In the genomic region with DNA sequence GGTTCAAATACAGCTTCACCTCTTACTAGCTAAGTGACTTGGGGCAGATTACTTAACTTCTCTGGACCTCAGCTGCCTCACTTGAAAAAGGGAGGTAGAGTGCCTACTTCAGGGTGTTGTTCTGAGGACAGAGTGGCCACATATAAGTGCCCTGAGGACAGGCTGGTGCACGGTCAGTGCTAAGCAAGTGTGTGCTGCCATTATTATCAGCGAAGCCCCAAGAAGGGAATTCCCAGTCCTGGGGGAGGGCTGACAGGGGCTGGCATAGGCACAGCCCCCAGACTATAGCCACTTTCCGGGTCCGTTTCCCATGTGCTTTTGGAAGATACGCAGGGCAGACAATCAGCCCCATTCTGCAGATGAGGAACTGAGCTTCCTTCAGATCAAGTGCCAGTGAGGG, we compare ENCODE assay signal across 8 cellular contexts. TPM values are rescaled to one million over a fixed set of nuclear protein-coding genes. Genes with fewer than 3 reads are reported as not detected.
A peak's percentile ranks its signal among the peaks of the same experiment; 100 is the strongest.
DNase-seq lines count a peak whose midpoint lies in the region; ATAC-seq and TF ChIP-seq lines count a peak whose summit lies in the region.
"Had no signal": no experiment of that assay in that cellular context is flagged by ENCODE, and none has a peak within 500 bp of the region (broad histone marks: within the 10 kb centered on the region; RNA-seq: fewer than 3 reads in every experiment).

No MANE protein-coding gene starts in this region.

- TF ChIP-seq CTCF in HFF-Myc (IDR thresholded peaks at IDR 0.05; ENCODE audit: low read depth, low read length, missing control alignments): no peak

- no peaks in the 10 kb centered on the region for H3K27me3 Mint-ChIP-seq in activated naive CD8-positive, alpha-beta T cell
- H3K27me3 Mint-ChIP-seq in stimulated activated naive CD8-positive, alpha-beta T cell treated with anti-CD3 and anti-CD28 coated beads, Interleukin-15, amount 100 ng/mL, for 72 hours: no peaks in the 10 kb centered on the region

- no peak for DNase-seq in HFF-Myc (ENCODE audit: extremely low read depth, low read depth)
- DNase-seq in stimulated activated naive CD8-positive, alpha-beta T cell treated with anti-CD3 and anti-CD28 coated beads, Interleukin-15, amount 100 ng/mL, for 72 hours: no peak
- no peak for DNase-seq in stimulated activated CD4-positive, alpha-beta T cell treated with anti-CD3 and anti-CD28 coated beads, Interleukin-4, amount 100 ng/mL, for 4 hours
- no peak for DNase-seq in NOMO-1 (lab: John Stamatoyannopoulos, UW; ENCODE audit: unreplicated experiment in 2 of 2)
- DNase-seq in cerebellum (ENCODE audit: low spot score): no peak
- DNase-seq: foreskin melanocyte had no signal

- H3K4me1 Mint-ChIP-seq in activated naive CD8-positive, alpha-beta T cell (ENCODE audit: low read depth): peaks cover 61% of the 10 kb centered on the region
- H3K4me1 Mint-ChIP-seq in stimulated activated naive CD8-positive, alpha-beta T cell treated with anti-CD3 and anti-CD28 coated beads, Interleukin-15, amount 100 ng/mL, for 72 hours: peaks cover 74% of the 10 kb centered on the region

- H3K9me3 Mint-ChIP-seq in activated naive CD8-positive, alpha-beta T cell (ENCODE audit: low read depth): no peaks in the 10 kb centered on the region
- H3K9me3 Mint-ChIP-seq in stimulated activated naive CD8-positive, alpha-beta T cell treated with anti-CD3 and anti-CD28 coated beads, Interleukin-15, amount 100 ng/mL, for 72 hours: no peaks in the 10 kb centered on the region

- H3K36me3 Mint-ChIP-seq in activated naive CD8-positive, alpha-beta T cell: peaks cover 2% of the 10 kb centered on the region

- H3K4me3 ChIP-seq in HFF-Myc (replicated peaks; ENCODE audit: low read depth, low read length): peak overlapping the region; percentile 72

- peak overlapping the region; percentile 95 for H3K27ac Mint-ChIP-seq in activated naive CD8-positive, alpha-beta T cell
- no peak overlapping the region for H3K27ac Mint-ChIP-seq in stimulated activated naive CD8-positive, alpha-beta T cell treated with anti-CD3 and anti-CD28 coated beads, Interleukin-15, amount 100 ng/mL, for 72 hours

- H3K4me3 Mint-ChIP-seq in activated naive CD8-positive, alpha-beta T cell: peak overlapping the region; percentile 99
- peak overlapping the region; percentile 89 to 99 for H3K4me3 Mint-ChIP-seq in stimulated activated naive CD8-positive, alpha-beta T cell treated with anti-CD3 and anti-CD28 coated beads, Interleukin-15, amount 100 ng/mL, for 72 hours

- H3K27ac ChIP-seq in layer of hippocampus (ENCODE audit: low read depth, low read length): peak overlapping the region; percentile 96

- no peak for ATAC-seq in stimulated activated naive CD8-positive, alpha-beta T cell treated with anti-CD3 and anti-CD28 coated beads, Interleukin-15, amount 100 ng/mL, for 72 hours

- no peaks in the 10 kb centered on the region for H3K27me3 ChIP-seq in layer of hippocampus (ENCODE audit: control insufficient read depth, insufficient read depth, low read length)

RNA-seq across cellular contexts. Expression of a gene that starts 2.5 kb away (rescaled TPM):
- total RNA-seq in cerebellum: 17.1 TPM

RNA-seq across cellular contexts. Expression of a gene that starts 4.3 kb away (rescaled TPM):
- total RNA-seq in cerebellum: not detected

RNA-seq across cellular contexts. Expression of a gene that starts 7.2 kb away (rescaled TPM):
- 79.8 TPM for total RNA-seq in cerebellum

RNA-seq across cellular contexts. Expression of a gene that starts 32.1 kb away (rescaled TPM):
- 12.5 TPM for total RNA-seq in cerebellum

RNA-seq across cellular contexts. Expression of a gene that starts 37.6 kb away (rescaled TPM):
- 7.3 TPM for total RNA-seq in cerebellum
